In genomic region chr6:147434508-147434907, GRCh38 we compare ENCODE assay signal across 29 cellular contexts.
DNase-seq lines count a peak whose midpoint lies in the region; ATAC-seq, FAIRE-seq and TF ChIP-seq lines count a peak whose summit lies in the region.
"Had no signal": no experiment of that assay in that cellular context is flagged by ENCODE, and none has a peak within 500 bp of the region (broad histone marks: within the 10 kb centered on the region; RNA-seq: fewer than 3 reads in every experiment).

No MANE protein-coding gene starts in this region.

- H3K27ac Mint-ChIP-seq in CD4-positive, alpha-beta T cell = no peak overlapping the region
- H3K27ac Mint-ChIP-seq: activated CD4-positive, alpha-beta memory T cell treated with anti-CD3 and anti-CD28 coated beads for 36 hours; CD14-positive monocyte; neural progenitor cell; progenitor cell of endocrine pancreas; stimulated activated effector memory CD8-positive, alpha-beta T cell treated with anti-CD3 and anti-CD28 coated beads, Interleukin-12 subunit alpha, Interleukin-12 subunit beta, amount 100 ng/mL, for 72 hours had no signal

- peaks cover 6% of the 10 kb centered on the region for H3K27me3 Mint-ChIP-seq in CD4-positive, alpha-beta T cell
- H3K27me3 Mint-ChIP-seq: central memory CD8-positive, alpha-beta T cell had no signal

- H3K4me1 Mint-ChIP-seq in CD4-positive, alpha-beta T cell (ENCODE audit: low read depth) = no peaks in the 10 kb centered on the region
- H3K4me1 Mint-ChIP-seq: CD14-positive monocyte; central memory CD8-positive, alpha-beta T cell; neural progenitor cell; stimulated activated effector memory CD8-positive, alpha-beta T cell treated with anti-CD3 and anti-CD28 coated beads, Interleukin-12 subunit alpha, Interleukin-12 subunit beta, amount 100 ng/mL, for 72 hours had no signal

- no TSS peak for BruUV-seq in endothelial cell of umbilical vein (replicated peaks; lab: Mats Ljungman, UMichigan)

- H3K36me3 ChIP-seq in RWPE2 (ENCODE audit: low read depth) = no peaks in the 10 kb centered on the region
- H3K36me3 ChIP-seq in endothelial cell of umbilical vein (ENCODE audit: control insufficient read depth in 2 of 2, extremely low read depth in 1 of 2, insufficient read depth in 2 of 2, low read length in 2 of 2) = no peaks in the 10 kb centered on the region
- H3K36me3 ChIP-seq in smooth muscle cell (ENCODE audit: low read depth) = no peaks in the 10 kb centered on the region
- H3K36me3 ChIP-seq: adrenal gland, esophagus muscularis mucosa, neural progenitor cell had no signal

- H3K4me3 Mint-ChIP-seq in CD4-positive, alpha-beta T cell = no peak overlapping the region
- H3K4me3 Mint-ChIP-seq: activated CD4-positive, alpha-beta memory T cell treated with anti-CD3 and anti-CD28 coated beads for 36 hours; CD14-positive monocyte; central memory CD8-positive, alpha-beta T cell; neural progenitor cell; stimulated activated effector memory CD8-positive, alpha-beta T cell treated with anti-CD3 and anti-CD28 coated beads, Interleukin-12 subunit alpha, Interleukin-12 subunit beta, amount 100 ng/mL, for 72 hours had no signal

- H3K9ac ChIP-seq in endothelial cell of umbilical vein (replicated peaks; ENCODE audit: extremely low read depth, insufficient read depth, low read length) = no peak overlapping the region
- no peak overlapping the region for H3K9ac ChIP-seq in smooth muscle cell (ENCODE audit: low read depth)
- H3K9ac ChIP-seq: neural progenitor cell had no signal

- no peak overlapping the region for H3K27ac ChIP-seq in RWPE2 (ENCODE audit: poor library complexity, severe bottlenecking)
- no peak overlapping the region for H3K27ac ChIP-seq in endothelial cell of umbilical vein (ENCODE audit: insufficient read depth, low read depth, low read length)
- H3K27ac ChIP-seq in smooth muscle cell (ENCODE audit: low read depth) = peak overlapping the region; percentile 11
- H3K27ac ChIP-seq in CD4-positive, alpha-beta T cell (ENCODE audit: low read depth, low read length) = no peak overlapping the region
- H3K27ac ChIP-seq: adrenal gland, esophagus muscularis mucosa, neural progenitor cell had no signal

- dilution Hi-C loops in endothelial cell of umbilical vein (cut with MboI; ENCODE audit: extremely low pct_ligation_motif_present, low sequenced_read_pairs) = no loop called here

- H3K4me2 ChIP-seq in endothelial cell of umbilical vein (ENCODE audit: insufficient read depth, low read length) (no peak overlapping the region), smooth muscle cell (peak overlapping the region; percentile 53)
- H3K4me2 ChIP-seq: neural progenitor cell had no signal

- H3K4me1 ChIP-seq in RWPE2 (ENCODE audit: insufficient read depth, poor library complexity, severe bottlenecking) (no peaks in the 10 kb centered on the region), endothelial cell of umbilical vein (ENCODE audit: control insufficient read depth, extremely low read depth, insufficient read depth, low read length) (no peaks in the 10 kb centered on the region), smooth muscle cell (ENCODE audit: low read depth) (no peaks in the 10 kb centered on the region)
- H3K4me1 ChIP-seq: adrenal gland had no signal

- no peaks in the 10 kb centered on the region for H3K36me3 Mint-ChIP-seq in CD4-positive, alpha-beta T cell (ENCODE audit: low read depth)
- H3K36me3 Mint-ChIP-seq: activated CD4-positive, alpha-beta memory T cell treated with anti-CD3 and anti-CD28 coated beads for 36 hours; CD14-positive monocyte; neural progenitor cell; stimulated activated effector memory CD8-positive, alpha-beta T cell treated with anti-CD3 and anti-CD28 coated beads, Interleukin-12 subunit alpha, Interleukin-12 subunit beta, amount 100 ng/mL, for 72 hours had no signal

- H3K9me3 ChIP-seq in RWPE2 (ENCODE audit: severe bottlenecking) = no peaks in the 10 kb centered on the region
- H3K9me3 ChIP-seq in endothelial cell of umbilical vein (replicated peaks; ENCODE audit: control insufficient read depth, insufficient read depth, low read length) = no peaks in the 10 kb centered on the region
- H3K9me3 ChIP-seq in smooth muscle cell (replicated peaks; ENCODE audit: low read depth) = no peaks in the 10 kb centered on the region
- no peaks in the 10 kb centered on the region for H3K9me3 ChIP-seq in CD4-positive, alpha-beta T cell (ENCODE audit: control insufficient read depth, low read length)
- H3K9me3 ChIP-seq: adrenal gland, esophagus muscularis mucosa had no signal

- H3K79me2 ChIP-seq in endothelial cell of umbilical vein (ENCODE audit: control insufficient read depth, insufficient read depth, low read length) = no peaks in the 10 kb centered on the region
- no peaks in the 10 kb centered on the region for H3K79me2 ChIP-seq in smooth muscle cell (ENCODE audit: low read depth)

- DNase-seq in RWPE2 (ENCODE audit: low spot score) = no peak
- DNase-seq in endothelial cell of umbilical vein (ENCODE audit: low read depth, low spot score) = peak; percentile 8
- DNase-seq in islet precursor cell = peak; percentile 69
- DNase-seq in smooth muscle cell (lab: John Stamatoyannopoulos, UW; ENCODE audit: unreplicated experiment) = no peak
- no peak for DNase-seq in CD4-positive, alpha-beta T cell
- no peak for DNase-seq in glomerular visceral epithelial cell (ENCODE audit: extremely low spot score)
- DNase-seq in Right ventricle myocardium inferior (ENCODE audit: missing footprints) = no peak
- DNase-seq: activated CD4-positive, alpha-beta memory T cell treated with anti-CD3 and anti-CD28 coated beads for 36 hours; activated gamma-delta T cell treated with Interleukin-2 at 50 U/mL for 16 hours; adrenal gland; head of caudate nucleus; Karpas-422; left ventricle myocardium superior; NCI-H1092; NCI-H1930; NCI-H2227 treated with DMSO at 0.1 percent for 48 hours; NCI-H748 treated with DMSO at 0.1 percent for 48 hours; Right ventricle myocardium superior; stimulated activated CD4-positive, alpha-beta T cell treated with anti-CD3 and anti-CD28 coated beads, Interleukin-2, amount 100 ng/mL, for 24 hours; SW 1271 had no signal

- H2AFZ ChIP-seq in endothelial cell of umbilical vein (ENCODE audit: low read depth, low read length) = no peak overlapping the region
- H2AFZ ChIP-seq in smooth muscle cell (ENCODE audit: low read depth) = peak overlapping the region; percentile 2
- H2AFZ ChIP-seq: neural progenitor cell had no signal

- TF ChIP-seq POLR2A in endothelial cell of umbilical vein (IDR thresholded peaks at IDR 0.05; ENCODE audit: low read depth, low read length) = no peak

- FAIRE-seq in endothelial cell of umbilical vein (lab: Jason Lieb, UNC) = no peak
- FAIRE-seq: D721Med had no signal

- H3K9me3 Mint-ChIP-seq in CD4-positive, alpha-beta T cell = no peaks in the 10 kb centered on the region
- H3K9me3 Mint-ChIP-seq: activated CD4-positive, alpha-beta memory T cell treated with anti-CD3 and anti-CD28 coated beads for 36 hours; central memory CD8-positive, alpha-beta T cell; neural progenitor cell; stimulated activated effector memory CD8-positive, alpha-beta T cell treated with anti-CD3 and anti-CD28 coated beads, Interleukin-12 subunit alpha, Interleukin-12 subunit beta, amount 100 ng/mL, for 72 hours had no signal

- H3K4me3 ChIP-seq in RWPE2 (ENCODE audit: severe bottlenecking) = no peak overlapping the region
- H3K4me3 ChIP-seq in endothelial cell of umbilical vein (replicated peaks in 1 of 3; ENCODE audit: insufficient read depth in 1 of 3, low read depth in 1 of 3, low read length in 3 of 3) = no peak overlapping the region
- H3K4me3 ChIP-seq in smooth muscle cell = no peak overlapping the region
- H3K4me3 ChIP-seq: adrenal gland, esophagus muscularis mucosa, neural progenitor cell, skin epidermis had no signal

- no peaks in the 10 kb centered on the region for H3K27me3 ChIP-seq in RWPE2 (ENCODE audit: insufficient read depth, poor library complexity, severe bottlenecking)
- H3K27me3 ChIP-seq in endothelial cell of umbilical vein (ENCODE audit: control insufficient read depth in 2 of 2, insufficient read depth in 2 of 2, low read length in 2 of 2) = no peaks in the 10 kb centered on the region
- no peaks in the 10 kb centered on the region for H3K27me3 ChIP-seq in smooth muscle cell (ENCODE audit: low read depth)
- no peaks in the 10 kb centered on the region for H3K27me3 ChIP-seq in CD4-positive, alpha-beta T cell (ENCODE audit: control insufficient read depth, insufficient read depth, low read length)
- H3K27me3 ChIP-seq: adrenal gland, neural progenitor cell had no signal

- intact Hi-C loops in endothelial cell of umbilical vein (cut with micrococcal nuclease) = no loop called here
- intact Hi-C loops in CD4-positive, alpha-beta T cell (cut with DNase I, micrococcal nuclease) = no loop called here
- intact Hi-C loops in Right ventricle myocardium inferior (cut with DNase I) = no loop called here

- TF ChIP-seq CTCF in RWPE2 (IDR thresholded peaks at IDR 0.05; ENCODE audit: poor library complexity, severe bottlenecking) = no peak
- TF ChIP-seq CTCF in endothelial cell of umbilical vein (IDR thresholded peaks at IDR 0.05; ENCODE audit: extremely low read depth in 1 of 2, insufficient read depth in 1 of 2, low read depth in 1 of 2, low read length in 2 of 2) = no peak
- TF ChIP-seq CTCF in smooth muscle cell (IDR thresholded peaks at IDR 0.05; ENCODE audit: borderline replicate concordance, insufficient read depth, poor library complexity, severe bottlenecking) = no peak
- no peak for TF ChIP-seq CTCF in CD4-positive, alpha-beta T cell (IDR thresholded peaks at IDR 0.05)

- CTCF ChIA-PET in endothelial cell of umbilical vein (lab: Charles Lee) = no interaction called here
- CTCF ChIA-PET in CD4-positive, alpha-beta T cell (lab: Charles Lee) = no interaction called here

- H3F3A ChIP-seq in smooth muscle cell (ENCODE audit: low read depth) = no peaks in the 10 kb centered on the region

- H3K9me1 ChIP-seq in endothelial cell of umbilical vein (replicated peaks; ENCODE audit: control insufficient read depth, extremely low read depth, insufficient read depth, low read length) = no peaks in the 10 kb centered on the region

- POLR2A ChIA-PET in endothelial cell of umbilical vein (lab: Charles Lee) = no interaction called here
- POLR2A ChIA-PET in CD4-positive, alpha-beta T cell (lab: Charles Lee) = no interaction called here

- 22% methylated on average over 5 of the region's 5 CpGs for WGBS in smooth muscle cell (ENCODE audit: low lambda C conversion rate)

- H4K20me1 ChIP-seq in endothelial cell of umbilical vein (replicated peaks; ENCODE audit: control insufficient read depth, extremely low read depth, insufficient read depth, low read length) (no peaks in the 10 kb centered on the region), smooth muscle cell (ENCODE audit: low read depth) (no peaks in the 10 kb centered on the region)

- peak; percentile 62 for ATAC-seq in RWPE2 (ENCODE audit: low read depth)
- ATAC-seq in CD4-positive, alpha-beta T cell (ENCODE audit: poor library complexity) = no peak
- no peak for ATAC-seq in Right ventricle myocardium inferior
- ATAC-seq: HCT116; left ventricle myocardium superior; stimulated activated effector memory CD8-positive, alpha-beta T cell treated with anti-CD3 and anti-CD28 coated beads, Interleukin-12 subunit alpha, Interleukin-12 subunit beta, amount 100 ng/mL, for 72 hours had no signal

TF ChIP-seq in endothelial cell of umbilical vein, 7 proteins besides CTCF, POLR2A, EP300 and RAD21:
- TF ChIP-seq JUN (IDR thresholded peaks at IDR 0.05; ENCODE audit: borderline replicate concordance, insufficient read depth, insufficient read length, low read depth) (no peak), MYC (IDR thresholded peaks at IDR 0.05; ENCODE audit: low read depth, low read length) (no peak)

Comparison
In these comparisons a context has a peak if more than half of its experiments do, and no peak if none do; other contexts are left out.
1. DNase-seq: peak in endothelial cell of umbilical vein (single experiment) and islet precursor cell (single experiment); none in RWPE2 (single experiment), smooth muscle cell (single experiment), CD4-positive, alpha-beta T cell (0 of 10), glomerular visceral epithelial cell (single experiment) and Right ventricle myocardium inferior (single experiment).